Comparison of ENCODE assay signal across 29 cellular contexts in genomic region chr4:182338731-182339130, GRCh38.
DNase-seq lines count a peak whose midpoint lies in the region; ATAC-seq and TF ChIP-seq lines count a peak whose summit lies in the region.
"Had no signal": no experiment of that assay in that cellular context is flagged by ENCODE, and none has a peak within 500 bp of the region (broad histone marks: within the 10 kb centered on the region; RNA-seq: fewer than 3 reads in every experiment).

No MANE protein-coding gene starts in this region.

- H3K9me3 Mint-ChIP-seq in chondrocyte (ENCODE audit: low read depth), result peaks cover 11% of the 10 kb centered on the region
- H3K9me3 Mint-ChIP-seq: activated naive CD8-positive, alpha-beta T cell treated with anti-CD3 and anti-CD28 coated beads for 36 hours; activated T-helper 2 cell treated with anti-CD3 and anti-CD28 coated beads, Interferon-gamma antibody, Interleukin-2, Interleukin-4, amounts not matched to agents 10 μg/mL and 5 μg/mL and 100 μg/mL, durations not matched to agents 14 hours and 24 hours and 36 hours had no signal

- H3K18ac ChIP-seq in IMR-90 (ENCODE audit: low read depth, low read length) (no peak overlapping the region), mesenchymal stem cell (ENCODE audit: low read depth in 1 of 2, low read length in 2 of 2) (no peak overlapping the region)

- H3K36me3 ChIP-seq in IMR-90 (ENCODE audit: control insufficient read depth, insufficient read depth, low read length) (no peaks in the 10 kb centered on the region), mesenchymal stem cell (ENCODE audit: control insufficient read depth in 1 of 2, insufficient read depth in 2 of 2, low read depth in 1 of 2, low read length in 2 of 2) (no peaks in the 10 kb centered on the region)
- H3K36me3 ChIP-seq: lower lobe of right lung, neural progenitor cell, prostate gland, upper lobe of left lung had no signal

- H3K23ac ChIP-seq in IMR-90 (ENCODE audit: low read depth, low read length) (no peak overlapping the region), mesenchymal stem cell (ENCODE audit: low read length in 2 of 2) (no peak overlapping the region)

- peaks cover 2% of the 10 kb centered on the region for H3K36me3 Mint-ChIP-seq in chondrocyte (ENCODE audit: low read depth)
- H3K36me3 Mint-ChIP-seq: activated naive CD8-positive, alpha-beta T cell treated with anti-CD3 and anti-CD28 coated beads for 36 hours had no signal

- H2AK9ac ChIP-seq in IMR-90 (replicated peaks; ENCODE audit: low read depth, low read length, poor library complexity), result no peak overlapping the region

- POLR2A ChIA-PET in IMR-90 (lab: Charles Lee; ENCODE audit: unreplicated experiment), result no interaction called here

- H4K91ac ChIP-seq in IMR-90 (ENCODE audit: insufficient read depth, low read depth, low read length) (no peak overlapping the region), mesenchymal stem cell (ENCODE audit: low read length) (no peak overlapping the region)

- H2AFZ ChIP-seq in IMR-90 (replicated peaks; ENCODE audit: low read length, poor library complexity) (no peak overlapping the region), mesenchymal stem cell (ENCODE audit: low read depth, low read length) (no peak overlapping the region)
- H2AFZ ChIP-seq: neural progenitor cell had no signal

- H2BK5ac ChIP-seq in IMR-90 (ENCODE audit: low read depth, low read length, poor library complexity, severe bottlenecking), result no peak overlapping the region
- H2BK5ac ChIP-seq in mesenchymal stem cell (ENCODE audit: low read depth, low read length, poor library complexity, severe bottlenecking), result no peak overlapping the region

- H3K14ac ChIP-seq in IMR-90 (replicated peaks; ENCODE audit: low read depth, low read length), result no peak overlapping the region
- H3K14ac ChIP-seq in mesenchymal stem cell (ENCODE audit: low read length in 2 of 2), result no peak overlapping the region

- no peak for TF ChIP-seq POLR2A in IMR-90 (IDR thresholded peaks at IDR 0.05; ENCODE audit: low read depth, low read length)

- H3K56ac ChIP-seq in IMR-90 (ENCODE audit: extremely low read depth, insufficient read depth, low read length), result no peak overlapping the region

- H3K9me3 ChIP-seq in IMR-90 (ENCODE audit: control insufficient read depth, insufficient read depth, low read length) (no peaks in the 10 kb centered on the region), mesenchymal stem cell (ENCODE audit: control insufficient read depth, low read length) (no peaks in the 10 kb centered on the region)
- H3K9me3 ChIP-seq: body of pancreas, lower lobe of right lung, prostate gland, upper lobe of left lung had no signal

- H3K27ac ChIP-seq in IMR-90 (ENCODE audit: insufficient read depth, low read length) (no peak overlapping the region), mesenchymal stem cell (ENCODE audit: low read length, poor library complexity, severe bottlenecking) (peak overlapping the region; percentile 74)
- H3K27ac ChIP-seq: body of pancreas, epithelial cell of prostate, lower lobe of right lung, neural progenitor cell, prostate gland, upper lobe of left lung had no signal

- H3K9ac ChIP-seq in IMR-90 (ENCODE audit: low read depth, low read length) (no peak overlapping the region), mesenchymal stem cell (ENCODE audit: low read length) (no peak overlapping the region)
- H3K9ac ChIP-seq: neural progenitor cell had no signal

- peaks cover 10% of the 10 kb centered on the region for H3K4me1 Mint-ChIP-seq in chondrocyte (ENCODE audit: low read depth)
- H3K4me1 Mint-ChIP-seq: activated naive CD8-positive, alpha-beta T cell treated with anti-CD3 and anti-CD28 coated beads for 36 hours; B cell had no signal

- H3K79me1 ChIP-seq in IMR-90 (ENCODE audit: low read depth in 1 of 2, low read length in 2 of 2) (no peaks in the 10 kb centered on the region; a peak in 1 of 4 replicates), mesenchymal stem cell (replicated peaks; ENCODE audit: low read length, poor library complexity, severe bottlenecking) (no peaks in the 10 kb centered on the region)

- ATAC-seq in IMR-90 (ENCODE audit: low read depth) (no peak), GM19467 (IDR thresholded peaks at IDR 0.05; ENCODE audit: unreplicated experiment) (no peak)
- ATAC-seq: body of pancreas, K562, lower lobe of right lung, Right ventricle myocardium inferior had no signal

- no peak overlapping the region for H2AK5ac ChIP-seq in IMR-90 (ENCODE audit: low read depth, low read length)
- no peak overlapping the region for H2AK5ac ChIP-seq in mesenchymal stem cell (ENCODE audit: low read length, severe bottlenecking)

- H3K4me3 ChIP-seq in IMR-90 (ENCODE audit: insufficient read depth, low read depth, low read length) (no peak overlapping the region), mesenchymal stem cell (ENCODE audit: insufficient read depth in 1 of 2, low read depth in 1 of 2, low read length in 2 of 2) (no peak overlapping the region)
- H3K4me3 ChIP-seq: body of pancreas, K562, lower lobe of right lung, neural progenitor cell, prostate gland, upper lobe of left lung had no signal

- peak; percentile 30 for DNase-seq in ACHN
- DNase-seq in IMR-90, result peak; percentile 28
- DNase-seq in dedifferentiated amniotic fluid mesenchymal stem cell (ENCODE audit: extremely low spot score), result peak; percentile 52
- no peak for DNase-seq in mesenchymal stem cell
- no peak for DNase-seq in NCI-H1092 treated with DMSO at 0.1 percent for 48 hours (lab: John Stamatoyannopoulos, UW)
- no peak for DNase-seq in cardiac septum (ENCODE audit: low spot score)
- no peak for DNase-seq in chondrocyte (ENCODE audit: low spot score)
- DNase-seq: activated naive CD8-positive, alpha-beta T cell treated with anti-CD3 and anti-CD28 coated beads for 36 hours; body of pancreas; COR-L47; DND-41; effector CD4-positive, alpha-beta T cell; islet precursor cell; lower lobe of right lung; NCI-H1436 treated with DMSO at 0.1 percent for 48 hours; NCI-H2107; stimulated activated CD4-positive, alpha-beta T cell treated with anti-CD3 and anti-CD28 coated beads, Interleukin-2, amount 100 ng/mL, for 24 hours; substantia nigra; T-helper 9 cell; upper lobe of left lung had no signal

- H3K27ac Mint-ChIP-seq in chondrocyte (ENCODE audit: unreplicated experiment), result no peak overlapping the region
- H3K27ac Mint-ChIP-seq: activated naive CD8-positive, alpha-beta T cell treated with anti-CD3 and anti-CD28 coated beads for 36 hours; activated T-helper 2 cell treated with anti-CD3 and anti-CD28 coated beads, Interferon-gamma antibody, Interleukin-2, Interleukin-4, amounts not matched to agents 10 μg/mL and 5 μg/mL and 100 μg/mL, durations not matched to agents 14 hours and 24 hours and 36 hours; B cell; neural progenitor cell; WTC11 had no signal

- no peak overlapping the region for H2BK20ac ChIP-seq in IMR-90 (ENCODE audit: low read depth, low read length)

- H3K4me1 ChIP-seq in IMR-90 (ENCODE audit: control insufficient read depth, insufficient read depth, low read length) (no peaks in the 10 kb centered on the region), mesenchymal stem cell (ENCODE audit: control insufficient read depth, insufficient read depth, low read depth, low read length) (peaks cover 3% of the 10 kb centered on the region)
- H3K4me1 ChIP-seq: body of pancreas, lower lobe of right lung, prostate gland, upper lobe of left lung had no signal

- H3K4me2 ChIP-seq in IMR-90 (ENCODE audit: low read depth, low read length) (no peak overlapping the region), mesenchymal stem cell (ENCODE audit: low read length, poor library complexity, severe bottlenecking) (peak overlapping the region; percentile 47)

- H4K8ac ChIP-seq in IMR-90 (ENCODE audit: low read depth in 2 of 2, low read length in 2 of 2) (no peak overlapping the region), mesenchymal stem cell (ENCODE audit: low read length) (no peak overlapping the region)

- H3K4ac ChIP-seq in IMR-90 (ENCODE audit: low read depth, low read length), result no peak overlapping the region
- H3K4ac ChIP-seq in mesenchymal stem cell (ENCODE audit: low read depth in 1 of 2, low read length in 2 of 2), result no peak overlapping the region

- no peak overlapping the region for H2BK15ac ChIP-seq in IMR-90 (ENCODE audit: low read depth, low read length)
- H2BK15ac ChIP-seq in mesenchymal stem cell (ENCODE audit: low read depth, poor library complexity, severe bottlenecking), result no peak overlapping the region

- WGBS in IMR-90 (ENCODE audit: extremely low coverage in 2 of 2, insufficient read length in 1 of 2), 2 experiments, result no CpG with 5 or more reads among the region's 2 CpGs
- WGBS in mesenchymal stem cell, result no CpG with 5 or more reads among the region's 2 CpGs

- H2BK120ac ChIP-seq in IMR-90 (ENCODE audit: low read depth, low read length) (no peak overlapping the region), mesenchymal stem cell (ENCODE audit: low read depth, low read length) (no peak overlapping the region)

- no peak overlapping the region for H3K4me3 Mint-ChIP-seq in chondrocyte (ENCODE audit: unreplicated experiment)
- H3K4me3 Mint-ChIP-seq: activated naive CD8-positive, alpha-beta T cell treated with anti-CD3 and anti-CD28 coated beads for 36 hours; B cell; neural progenitor cell; WTC11 had no signal

- intact Hi-C loops in IMR-90 (cut with micrococcal nuclease), result no loop called here
- intact Hi-C loops in cardiac septum (cut with DNase I), result no loop called here

- in situ Hi-C loops in ACHN (cut with HindIII; ENCODE audit: low pct_ligation_motif_present, low pct_unique_long_range_greater_than_20kb, low sequenced_read_pairs), result no loop called here
- in situ Hi-C loops in IMR-90 (cut with MboI; ENCODE audit: low sequenced_read_pairs), result no loop called here

- H4K5ac ChIP-seq in IMR-90 (ENCODE audit: low read depth, low read length), result no peak overlapping the region

- no peaks in the 10 kb centered on the region for H3K27me3 Mint-ChIP-seq in chondrocyte (ENCODE audit: low read depth)
- H3K27me3 Mint-ChIP-seq: activated naive CD8-positive, alpha-beta T cell treated with anti-CD3 and anti-CD28 coated beads for 36 hours; B cell had no signal

- H3K27me3 ChIP-seq in IMR-90 (ENCODE audit: control insufficient read depth, insufficient read depth, low read length), result no peaks in the 10 kb centered on the region
- no peaks in the 10 kb centered on the region for H3K27me3 ChIP-seq in mesenchymal stem cell (ENCODE audit: control insufficient read depth in 1 of 2, insufficient read depth in 1 of 2, low read length in 2 of 2)
- H3K27me3 ChIP-seq: body of pancreas, neural progenitor cell, upper lobe of left lung had no signal

- TF ChIP-seq CTCF in IMR-90 (conservative IDR thresholded peaks at IDR 0.05; ENCODE audit: low read depth, low read length) (no peak), chondrocyte (IDR thresholded peaks at IDR 0.05) (no peak)

- H4K20me1 ChIP-seq in IMR-90 (ENCODE audit: insufficient read depth, low read length), result no peaks in the 10 kb centered on the region

- no TSS peak for BruUV-seq in IMR-90 (replicated peaks; lab: Mats Ljungman, UMichigan)

- dilution Hi-C loops in IMR-90 (cut with HindIII; ENCODE audit: low sequenced_read_pairs, unreplicated experiment), result no loop called here

- no peak overlapping the region for H2BK12ac ChIP-seq in mesenchymal stem cell (ENCODE audit: low read length in 2 of 2)

- TF ChIP-seq RAD21 in IMR-90 (IDR thresholded peaks at IDR 0.05; ENCODE audit: low read length), result no peak

- no peaks in the 10 kb centered on the region for H3K9me1 ChIP-seq in IMR-90 (ENCODE audit: insufficient read depth, low read length)

- CTCF ChIA-PET in IMR-90 (lab: Yijun Ruan, JAX), result no interaction called here

Comparison
In these comparisons a context has a peak if more than half of its experiments do, and no peak if none do; other contexts are left out.
1. DNase-seq: peak in ACHN (single experiment), IMR-90 (single experiment) and dedifferentiated amniotic fluid mesenchymal stem cell (single experiment); none in mesenchymal stem cell (single experiment), NCI-H1092 treated with DMSO at 0.1 percent for 48 hours (single experiment), cardiac septum (single experiment) and chondrocyte (single experiment).